20 cellular contexts compared by ENCODE assay signal in the genomic region with DNA sequence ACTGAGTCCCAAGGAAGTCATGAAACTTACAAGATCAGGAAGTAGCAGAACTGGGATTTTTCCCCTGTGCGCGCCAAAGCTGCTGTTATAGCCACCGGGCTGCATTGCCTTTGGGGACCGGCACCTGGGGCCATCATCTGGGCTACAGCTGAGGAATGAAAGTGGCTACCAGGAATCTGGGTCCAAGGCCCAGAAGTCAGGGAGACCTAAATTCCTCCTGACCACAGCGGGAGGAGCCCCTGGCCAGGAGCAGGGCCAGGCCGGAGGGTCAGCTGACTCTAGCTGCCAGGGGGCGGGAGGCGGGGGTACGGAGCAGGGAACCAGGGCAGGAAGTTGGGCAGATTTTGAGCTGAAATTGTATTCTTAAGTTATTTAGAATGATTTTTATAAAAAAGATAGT.
"Had no signal": no experiment of that assay in that cellular context is flagged by ENCODE, and none has a peak within 500 bp of the region (broad histone marks: within the 10 kb centered on the region; RNA-seq: fewer than 3 reads in every experiment).

No MANE protein-coding gene starts in this region.

- H3K4me3 ChIP-seq: colonic mucosa, esophagus muscularis mucosa, gastroesophageal sphincter, heart left ventricle, hepatocyte, left lung, lung, mucosa of descending colon had no signal

- DNase-seq: colonic mucosa; cortex of kidney; effector CD8-positive, alpha-beta T cell; effector memory CD8-positive, alpha-beta T cell; foreskin keratinocyte; heart left ventricle; hypothalamus; immature natural killer cell; left cardiac atrium; left lung; left ventricle myocardium superior; mammary epithelial cell; mesendoderm; mucosa of descending colon; naive B cell; naive thymus-derived CD8-positive, alpha-beta T cell had no signal

- ATAC-seq: effector memory CD8-positive, alpha-beta T cell; foreskin keratinocyte; gastroesophageal sphincter; heart left ventricle; left cardiac atrium; left lung; left ventricle myocardium superior; mucosa of descending colon; naive thymus-derived CD8-positive, alpha-beta T cell had no signal
